Comparison of ENCODE assay signal across 8 cellular contexts in genomic region chr3:190514163-190515153, GRCh38. TPM values are rescaled to one million over a fixed set of nuclear protein-coding genes. Genes with fewer than 3 reads are reported as not detected.
A peak's percentile ranks its signal among the peaks of the same experiment; 100 is the strongest.
DNase-seq lines count a peak whose midpoint lies in the region; ATAC-seq and TF ChIP-seq lines count a peak whose summit lies in the region.

No MANE protein-coding gene starts in this region.

- H3K4me1 ChIP-seq in iPS-18a (ENCODE audit: control insufficient read depth, low read depth, low read length), result no peaks in the 10 kb centered on the region

- POLR2A ChIA-PET in GM10248 (lab: Yijun Ruan, JAX), result no interaction called here

- H3K4me3 ChIP-seq in iPS-18a (ENCODE audit: low read length) (peak overlapping the region; percentile 85), retinal pigment epithelial cell (ENCODE audit: low read length) (peak overlapping the region; percentile 94)

- H3K27me3 Mint-ChIP-seq in T-helper 17 cell, result no peaks in the 10 kb centered on the region

- CTCF ChIA-PET in GM10248 (lab: Yijun Ruan, JAX), result interaction anchor here (0.6 to 3.0 kb wide), 12 partner anchors 9 to 553 kb away, joined by 3 to 14 read pairs (median 4); no protein-coding TSS in a partner anchor

- peak overlapping the region; percentile 92 for H3K27ac Mint-ChIP-seq in T-helper 17 cell

- peak; percentile 21 for ATAC-seq in HG03342 (IDR thresholded peaks at IDR 0.05; ENCODE audit: unreplicated experiment)
- no peak for ATAC-seq in T-helper 17 cell
- no peak for ATAC-seq in HG03442 (IDR thresholded peaks at IDR 0.05; ENCODE audit: unreplicated experiment)

- TF ChIP-seq CTCF in GM10248 (IDR thresholded peaks at IDR 0.05; ENCODE audit: control extremely low read depth, extremely low read depth, low read depth, missing control alignments) (no peak), retinal pigment epithelial cell (conservative IDR thresholded peaks at IDR 0.05; ENCODE audit: low read depth, low read length) (no peak)

- DNase-seq in GM10248 (ENCODE audit: extremely low spot score) (peak; percentile 23), T-helper 17 cell (peak in 2 of 3 donors; percentile 16), brain pericyte (ENCODE audit: low read depth, low spot score) (peak; percentile 33), retinal pigment epithelial cell (ENCODE audit: low read depth) (no peak), NCI-H2081 (lab: John Stamatoyannopoulos, UW) (no peak)

- H3K36me3 Mint-ChIP-seq in T-helper 17 cell (ENCODE audit: low read depth), result no peaks in the 10 kb centered on the region

- peaks cover 31% of the 10 kb centered on the region for H3K4me1 Mint-ChIP-seq in T-helper 17 cell

- H3K9ac ChIP-seq in iPS-18a (ENCODE audit: low read length), result no peak overlapping the region

- peaks cover 51% of the 10 kb centered on the region for H3K27me3 ChIP-seq in iPS-18a (ENCODE audit: control insufficient read depth, insufficient read depth, low read length)

- peak overlapping the region; percentile 94 for H3K4me3 Mint-ChIP-seq in T-helper 17 cell

- no peaks in the 10 kb centered on the region for H3K36me3 ChIP-seq in iPS-18a (ENCODE audit: control insufficient read depth, low read depth, low read length)

- H3K9me3 ChIP-seq in T-helper 17 cell (ENCODE audit: control insufficient read depth, low read length, poor library complexity, severe bottlenecking), result no peaks in the 10 kb centered on the region
- H3K9me3 ChIP-seq in iPS-18a (ENCODE audit: control insufficient read depth, low read depth, low read length), result no peaks in the 10 kb centered on the region

- H3K27ac ChIP-seq in iPS-18a (ENCODE audit: low read length), result no peak overlapping the region

RNA-seq across cellular contexts. Expression of gene IL1RAP, which starts 0.6 kb away (rescaled TPM):
- total RNA-seq in T-helper 17 cell, result 10 to 100 TPM; 11.3 to 19.2 TPM

Comparison
In these comparisons a context has a peak if more than half of its experiments do, and no peak if none do; other contexts are left out.
1. DNase-seq: peak in GM10248 (single experiment), T-helper 17 cell (2 of 3) and brain pericyte (single experiment); none in retinal pigment epithelial cell (single experiment) and NCI-H2081 (0 of 2).